Comparison of ENCODE assay signal across 27 cellular contexts in the genomic region with DNA sequence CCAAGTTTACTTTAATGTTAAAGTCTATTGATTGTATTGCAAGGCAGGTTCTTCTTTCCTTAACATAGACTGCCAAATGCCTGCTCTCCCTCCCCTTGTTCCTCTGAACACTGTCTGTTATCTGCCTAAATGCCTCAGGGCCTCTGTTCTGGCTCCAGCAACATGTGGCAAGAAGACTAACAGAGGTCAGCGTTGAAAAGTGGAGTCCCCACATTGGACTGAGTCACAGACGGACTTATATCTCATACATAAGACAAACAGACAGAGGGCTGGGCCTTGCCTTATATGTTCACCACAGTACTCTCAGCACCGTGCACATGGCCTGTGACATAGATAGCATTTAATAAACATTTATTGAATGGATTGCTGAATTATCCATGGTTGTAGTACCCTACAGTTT.
A peak's percentile ranks its signal among the peaks of the same experiment; 100 is the strongest.
DNase-seq lines count a peak whose midpoint lies in the region; ATAC-seq and TF ChIP-seq lines count a peak whose summit lies in the region.
"Had no signal": no experiment of that assay in that cellular context is flagged by ENCODE, and none has a peak within 500 bp of the region (broad histone marks: within the 10 kb centered on the region; RNA-seq: fewer than 3 reads in every experiment).

No MANE protein-coding gene starts in this region.

- H3K27me3 ChIP-seq in IMR-90 (ENCODE audit: control insufficient read depth, insufficient read depth, low read length) = no peaks in the 10 kb centered on the region
- H3K27me3 ChIP-seq in adipocyte (replicated peaks; ENCODE audit: control insufficient read depth, insufficient read depth, low read length) = no peaks in the 10 kb centered on the region

- no peak overlapping the region for H2BK120ac ChIP-seq in IMR-90 (ENCODE audit: low read depth, low read length)

- no peaks in the 10 kb centered on the region for H3K9me3 ChIP-seq in IMR-90 (ENCODE audit: control insufficient read depth, insufficient read depth, low read length)
- no peaks in the 10 kb centered on the region for H3K9me3 ChIP-seq in adipocyte (ENCODE audit: control insufficient read depth, low read length)
- H3K9me3 ChIP-seq: HAP-1, thoracic aorta had no signal

- H4K8ac ChIP-seq in IMR-90 (ENCODE audit: low read depth in 2 of 2, low read length in 2 of 2) = no peak overlapping the region

- peaks cover 4% of the 10 kb centered on the region; the same call in 1 of the 2 replicates for H3K9me1 ChIP-seq in IMR-90 (ENCODE audit: insufficient read depth, low read length)

- H3K4me2 ChIP-seq in IMR-90 (ENCODE audit: low read depth, low read length) = no peak overlapping the region

- intact Hi-C loops in IMR-90 (cut with micrococcal nuclease) = no loop called here

- TF ChIP-seq CTCF in IMR-90 (conservative IDR thresholded peaks at IDR 0.05; ENCODE audit: low read depth, low read length) = no peak
- no peak for TF ChIP-seq CTCF in fibroblast of pulmonary artery (IDR thresholded peaks at IDR 0.05; ENCODE audit: low read length, missing control alignments)

- H3K56ac ChIP-seq in IMR-90 (ENCODE audit: extremely low read depth, insufficient read depth, low read length) = no peak overlapping the region

- no peak for TF ChIP-seq POLR2A in IMR-90 (IDR thresholded peaks at IDR 0.05; ENCODE audit: low read depth, low read length)

- in situ Hi-C loops in IMR-90 (cut with MboI; ENCODE audit: low sequenced_read_pairs) = no loop called here

- no peak overlapping the region for H4K5ac ChIP-seq in IMR-90 (ENCODE audit: low read depth, low read length)

- H2BK5ac ChIP-seq in IMR-90 (ENCODE audit: low read depth, low read length, poor library complexity, severe bottlenecking) = no peak overlapping the region

- no peak overlapping the region for H2AFZ ChIP-seq in IMR-90 (replicated peaks; ENCODE audit: low read length, poor library complexity)

- no peak overlapping the region for H3K18ac ChIP-seq in IMR-90 (ENCODE audit: low read depth, low read length)

- H3K23ac ChIP-seq in IMR-90 (ENCODE audit: low read depth, low read length) = no peak overlapping the region

- no peak overlapping the region for H3K9ac ChIP-seq in IMR-90 (ENCODE audit: low read depth, low read length)
- no peak overlapping the region for H3K9ac ChIP-seq in adipocyte (ENCODE audit: low read length)

- WGBS in IMR-90 (ENCODE audit: extremely low coverage in 2 of 2, insufficient read length in 1 of 2), 2 experiments = no CpG with 5 or more reads among the region's 3 CpGs

- H2AK9ac ChIP-seq in IMR-90 (replicated peaks; ENCODE audit: low read depth, low read length, poor library complexity) = no peak overlapping the region

- peak; percentile 79 for ATAC-seq in IMR-90 (ENCODE audit: low read depth)
- ATAC-seq: activated naive CD4-positive, alpha-beta T cell treated with anti-CD3 and anti-CD28 coated beads, Interleukin-2, amount 50 U/mL, for 72 hours had no signal

- no peaks in the 10 kb centered on the region for H3K79me1 ChIP-seq in IMR-90 (ENCODE audit: low read depth in 1 of 2, low read length in 2 of 2)

- H4K91ac ChIP-seq in IMR-90 (ENCODE audit: insufficient read depth, low read depth, low read length) = no peak overlapping the region

- no peak overlapping the region for H2BK20ac ChIP-seq in IMR-90 (ENCODE audit: low read depth, low read length)

- no peak for TF ChIP-seq RAD21 in IMR-90 (IDR thresholded peaks at IDR 0.05; ENCODE audit: low read length)

- H3K27ac ChIP-seq in IMR-90 (ENCODE audit: insufficient read depth, low read length) = no peak overlapping the region
- H3K27ac ChIP-seq: coronary artery, thoracic aorta had no signal

- CTCF ChIA-PET in IMR-90 (lab: Yijun Ruan, JAX) = no interaction called here

- H3K14ac ChIP-seq in IMR-90 (replicated peaks; ENCODE audit: low read depth, low read length) = no peak overlapping the region

- no peak overlapping the region for H3K4ac ChIP-seq in IMR-90 (ENCODE audit: low read depth, low read length)

- no peak overlapping the region for H2AK5ac ChIP-seq in IMR-90 (ENCODE audit: low read depth, low read length)

- H3K4me1 ChIP-seq in IMR-90 (ENCODE audit: control insufficient read depth, insufficient read depth, low read length) = no peaks in the 10 kb centered on the region
- peaks cover 4% of the 10 kb centered on the region for H3K4me1 ChIP-seq in adipocyte (ENCODE audit: control insufficient read depth, insufficient read depth, low read length)
- H3K4me1 ChIP-seq: HAP-1 had no signal

- no peak overlapping the region for H3K4me3 ChIP-seq in IMR-90 (ENCODE audit: insufficient read depth, low read depth, low read length)
- no peak overlapping the region for H3K4me3 ChIP-seq in adipocyte (ENCODE audit: low read length)
- H3K4me3 ChIP-seq in fibroblast of pulmonary artery (replicated peaks; ENCODE audit: low read depth, low read length) = no peak overlapping the region
- H3K4me3 ChIP-seq: coronary artery, HAP-1, thoracic aorta had no signal

- H3K36me3 ChIP-seq in IMR-90 (ENCODE audit: control insufficient read depth, insufficient read depth, low read length) (no peaks in the 10 kb centered on the region; the same call in 1 of the 2 replicates), adipocyte (ENCODE audit: control insufficient read depth, insufficient read depth, low read length, severe bottlenecking) (no peaks in the 10 kb centered on the region)
- H3K36me3 ChIP-seq: HAP-1, thoracic aorta had no signal

- no peak overlapping the region for H2BK15ac ChIP-seq in IMR-90 (ENCODE audit: low read depth, low read length)

- POLR2A ChIA-PET in IMR-90 (lab: Charles Lee; ENCODE audit: unreplicated experiment) = no interaction called here

- BruUV-seq in IMR-90 (replicated peaks; lab: Mats Ljungman, UMichigan) = no TSS peak

- peak; percentile 84 for DNase-seq in IMR-90
- peak; percentile 81 for DNase-seq in adipocyte (ENCODE audit: low read depth)
- peak; percentile 81 for DNase-seq in fibroblast of pulmonary artery (ENCODE audit: low read depth)
- peak; percentile 72 for DNase-seq in iris pigment epithelial cell (ENCODE audit: low read depth)
- no peak for DNase-seq in T1000 (lab: John Stamatoyannopoulos, UW)
- no peak for DNase-seq in retina
- DNase-seq in effector CD8-positive, alpha-beta T cell (lab: John Stamatoyannopoulos, UW) = no peak
- DNase-seq: activated CD4-positive, alpha-beta T cell treated with anti-CD3 and anti-CD28 coated beads for 48 hours; CD4-positive, CD25-positive, alpha-beta regulatory T cell; DMS 273 treated with DMSO at 0.1 percent for 48 hours; GDM1; Karpas-422; kidney glomerular epithelial cell; naive B cell; NCI-H1092; NCI-H1930; NCI-H2227 treated with DMSO at 0.1 percent for 48 hours; NCI-H82; nucleus accumbens; SIG-M5; small intestine; stimulated activated CD4-positive, alpha-beta T cell treated with anti-CD3 and anti-CD28 coated beads, Interleukin-2, amount 100 ng/mL, for 48 hours; stimulated activated naive CD4-positive, alpha-beta T cell treated with Interleukin-2 at 50 U/mL for 16 hours had no signal

- no peaks in the 10 kb centered on the region for H4K20me1 ChIP-seq in IMR-90 (ENCODE audit: insufficient read depth, low read length)

- dilution Hi-C loops in IMR-90 (cut with HindIII; ENCODE audit: low sequenced_read_pairs, unreplicated experiment) = no loop called here

TF ChIP-seq in IMR-90, 13 proteins besides CTCF, POLR2A, EP300 and RAD21:
- TF ChIP-seq CEBPB (IDR thresholded peaks at IDR 0.05; ENCODE audit: low read depth, low read length) = peak; percentile 21; the same call in 1 of the 2 replicates
- TF ChIP-seq SMC3 (IDR thresholded peaks at IDR 0.05; ENCODE audit: low read depth, low read length) = no peak

Comparison
In these comparisons a context has a peak if more than half of its experiments do, and no peak if none do; other contexts are left out.
1. DNase-seq: peak in IMR-90 (single experiment), adipocyte (single experiment), fibroblast of pulmonary artery (single experiment) and iris pigment epithelial cell (single experiment); none in T1000 (single experiment), retina (single experiment) and effector CD8-positive, alpha-beta T cell (single experiment).